In the genomic region with DNA sequence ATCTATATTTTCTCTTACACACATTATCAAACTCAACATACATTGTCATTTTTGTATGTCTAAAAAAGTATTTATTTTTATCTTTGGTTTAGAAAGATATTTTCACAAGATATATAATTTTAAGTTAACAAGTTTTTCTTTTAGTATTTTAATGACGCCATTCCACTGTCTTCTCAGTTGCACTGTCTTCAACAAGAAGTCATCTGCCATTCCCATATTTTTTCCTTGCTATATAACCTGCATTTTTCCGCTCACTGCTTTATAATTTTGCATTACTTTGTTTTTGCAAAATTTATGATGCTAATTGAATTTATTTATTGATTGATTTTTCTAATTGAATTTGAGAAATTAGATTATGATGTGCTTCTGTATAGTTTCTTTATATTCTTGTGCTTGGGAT, we compare ENCODE assay signal across 1 cellular context.
TF ChIP-seq lines count a peak whose summit lies in the region.

No MANE protein-coding gene starts in this region.

TF ChIP-seq in K562, 482 proteins besides CTCF, POLR2A, EP300 and RAD21 (continued from another document):
- TF ChIP-seq ZNF431 (CRISPR knock-in tag; IDR thresholded peaks at IDR 0.05) (no peak), ZNF778 (CRISPR knock-in tag; IDR thresholded peaks at IDR 0.05) (no peak), RBM15 (IDR thresholded peaks at IDR 0.05; ENCODE audit: insufficient read depth, low read length) (no peak), CBX3 (IDR thresholded peaks at IDR 0.05; ENCODE audit: borderline replicate concordance in 1 of 2, low read length in 2 of 2) (peak in 1 of 2 experiments; percentile 86; a peak in 1 of 3 replicates), NR1H2 (CRISPR knock-in tag; IDR thresholded peaks at IDR 0.05) (no peak), RBM17 (IDR thresholded peaks at IDR 0.05; ENCODE audit: borderline replicate concordance, low read depth, low read length) (no peak), KLF1 (tag; IDR thresholded peaks at IDR 0.05) (no peak), PTTG1 (tag; IDR thresholded peaks at IDR 0.05; ENCODE audit: low read depth) (no peak), EHMT2 (IDR thresholded peaks at IDR 0.05) (peak; percentile 34; the same call in 1 of the 2 replicates), RBM39 (optimal IDR thresholded peaks at IDR 0.05; ENCODE audit: low read depth, low read length) (no peak), CBX5 (IDR thresholded peaks at IDR 0.05; ENCODE audit: borderline replicate concordance, low read depth) (peak; percentile 91), TRIM28 (IDR thresholded peaks at IDR 0.05) (peak; percentile 69; the same call in 1 of the 2 replicates), RB1 (IDR thresholded peaks at IDR 0.05; ENCODE audit: low read depth) (no peak), TAF15 (IDR thresholded peaks at IDR 0.05; ENCODE audit: low read depth, low read length) (no peak), ZNF518B (CRISPR knock-in tag; IDR thresholded peaks at IDR 0.05) (no peak), SAFB (IDR thresholded peaks at IDR 0.05; ENCODE audit: borderline replicate concordance, low read depth, low read length) (no peak)
- TF ChIP-seq, protein P1, sequence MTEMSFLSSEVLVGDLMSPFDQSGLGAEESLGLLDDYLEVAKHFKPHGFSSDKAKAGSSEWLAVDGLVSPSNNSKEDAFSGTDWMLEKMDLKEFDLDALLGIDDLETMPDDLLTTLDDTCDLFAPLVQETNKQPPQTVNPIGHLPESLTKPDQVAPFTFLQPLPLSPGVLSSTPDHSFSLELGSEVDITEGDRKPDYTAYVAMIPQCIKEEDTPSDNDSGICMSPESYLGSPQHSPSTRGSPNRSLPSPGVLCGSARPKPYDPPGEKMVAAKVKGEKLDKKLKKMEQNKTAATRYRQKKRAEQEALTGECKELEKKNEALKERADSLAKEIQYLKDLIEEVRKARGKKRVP (CRISPR knock-in tag; IDR thresholded peaks at IDR 0.05) = no peak
- TF ChIP-seq, protein P2, sequence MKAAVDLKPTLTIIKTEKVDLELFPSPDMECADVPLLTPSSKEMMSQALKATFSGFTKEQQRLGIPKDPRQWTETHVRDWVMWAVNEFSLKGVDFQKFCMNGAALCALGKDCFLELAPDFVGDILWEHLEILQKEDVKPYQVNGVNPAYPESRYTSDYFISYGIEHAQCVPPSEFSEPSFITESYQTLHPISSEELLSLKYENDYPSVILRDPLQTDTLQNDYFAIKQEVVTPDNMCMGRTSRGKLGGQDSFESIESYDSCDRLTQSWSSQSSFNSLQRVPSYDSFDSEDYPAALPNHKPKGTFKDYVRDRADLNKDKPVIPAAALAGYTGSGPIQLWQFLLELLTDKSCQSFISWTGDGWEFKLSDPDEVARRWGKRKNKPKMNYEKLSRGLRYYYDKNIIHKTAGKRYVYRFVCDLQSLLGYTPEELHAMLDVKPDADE (conservative IDR thresholded peaks at IDR 0.05; ENCODE audit: control insufficient read depth, low read depth, low read length) = no peak
- TF ChIP-seq, protein P3, sequence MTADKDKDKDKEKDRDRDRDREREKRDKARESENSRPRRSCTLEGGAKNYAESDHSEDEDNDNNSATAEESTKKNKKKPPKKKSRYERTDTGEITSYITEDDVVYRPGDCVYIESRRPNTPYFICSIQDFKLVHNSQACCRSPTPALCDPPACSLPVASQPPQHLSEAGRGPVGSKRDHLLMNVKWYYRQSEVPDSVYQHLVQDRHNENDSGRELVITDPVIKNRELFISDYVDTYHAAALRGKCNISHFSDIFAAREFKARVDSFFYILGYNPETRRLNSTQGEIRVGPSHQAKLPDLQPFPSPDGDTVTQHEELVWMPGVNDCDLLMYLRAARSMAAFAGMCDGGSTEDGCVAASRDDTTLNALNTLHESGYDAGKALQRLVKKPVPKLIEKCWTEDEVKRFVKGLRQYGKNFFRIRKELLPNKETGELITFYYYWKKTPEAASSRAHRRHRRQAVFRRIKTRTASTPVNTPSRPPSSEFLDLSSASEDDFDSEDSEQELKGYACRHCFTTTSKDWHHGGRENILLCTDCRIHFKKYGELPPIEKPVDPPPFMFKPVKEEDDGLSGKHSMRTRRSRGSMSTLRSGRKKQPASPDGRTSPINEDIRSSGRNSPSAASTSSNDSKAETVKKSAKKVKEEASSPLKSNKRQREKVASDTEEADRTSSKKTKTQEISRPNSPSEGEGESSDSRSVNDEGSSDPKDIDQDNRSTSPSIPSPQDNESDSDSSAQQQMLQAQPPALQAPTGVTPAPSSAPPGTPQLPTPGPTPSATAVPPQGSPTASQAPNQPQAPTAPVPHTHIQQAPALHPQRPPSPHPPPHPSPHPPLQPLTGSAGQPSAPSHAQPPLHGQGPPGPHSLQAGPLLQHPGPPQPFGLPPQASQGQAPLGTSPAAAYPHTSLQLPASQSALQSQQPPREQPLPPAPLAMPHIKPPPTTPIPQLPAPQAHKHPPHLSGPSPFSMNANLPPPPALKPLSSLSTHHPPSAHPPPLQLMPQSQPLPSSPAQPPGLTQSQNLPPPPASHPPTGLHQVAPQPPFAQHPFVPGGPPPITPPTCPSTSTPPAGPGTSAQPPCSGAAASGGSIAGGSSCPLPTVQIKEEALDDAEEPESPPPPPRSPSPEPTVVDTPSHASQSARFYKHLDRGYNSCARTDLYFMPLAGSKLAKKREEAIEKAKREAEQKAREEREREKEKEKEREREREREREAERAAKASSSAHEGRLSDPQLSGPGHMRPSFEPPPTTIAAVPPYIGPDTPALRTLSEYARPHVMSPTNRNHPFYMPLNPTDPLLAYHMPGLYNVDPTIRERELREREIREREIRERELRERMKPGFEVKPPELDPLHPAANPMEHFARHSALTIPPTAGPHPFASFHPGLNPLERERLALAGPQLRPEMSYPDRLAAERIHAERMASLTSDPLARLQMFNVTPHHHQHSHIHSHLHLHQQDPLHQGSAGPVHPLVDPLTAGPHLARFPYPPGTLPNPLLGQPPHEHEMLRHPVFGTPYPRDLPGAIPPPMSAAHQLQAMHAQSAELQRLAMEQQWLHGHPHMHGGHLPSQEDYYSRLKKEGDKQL (CRISPR knock-in tag; IDR thresholded peaks at IDR 0.05; ENCODE audit: borderline replicate concordance) = no peak
